8 cellular contexts compared by ENCODE assay signal in the genomic region with DNA sequence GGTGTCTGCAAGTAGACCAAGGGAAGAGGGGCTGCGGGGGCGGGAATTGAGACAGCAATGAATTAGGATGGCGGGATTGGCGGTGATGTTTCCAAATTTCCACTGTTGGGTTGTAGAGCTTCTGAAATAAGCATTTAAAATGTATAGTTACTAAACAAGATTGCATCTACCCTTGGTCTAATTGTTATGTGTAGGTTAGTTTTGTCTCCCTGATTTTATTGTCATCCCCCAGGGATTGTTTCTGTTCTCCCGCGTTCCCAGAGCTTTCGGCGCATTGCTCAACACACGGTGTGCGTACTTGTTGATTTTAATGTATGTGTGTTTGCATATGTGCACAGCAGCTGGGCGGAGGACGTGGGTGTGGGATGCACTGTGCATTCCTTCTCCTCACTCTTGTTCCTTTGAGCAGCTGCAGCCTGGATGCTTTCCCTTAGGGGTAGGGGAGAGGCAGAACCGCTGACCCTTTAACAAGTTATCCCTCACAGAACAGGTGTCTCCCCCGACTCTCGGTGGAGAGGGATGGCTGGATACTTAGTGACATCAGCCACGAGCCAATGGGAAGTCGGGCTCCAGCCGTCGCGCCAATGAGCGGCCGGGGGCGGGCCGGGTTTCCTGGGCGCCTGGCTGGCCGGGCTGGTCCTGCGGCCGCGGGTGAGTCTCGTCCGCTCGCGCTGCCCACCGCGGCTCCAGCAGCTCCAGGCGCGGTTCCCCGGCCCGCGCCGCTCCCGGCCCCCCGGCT. TPM values are rescaled to one million over a fixed set of nuclear protein-coding genes. Genes with fewer than 3 reads are reported as not detected.
A peak's percentile ranks its signal among the peaks of the same experiment; 100 is the strongest.
DNase-seq lines count a peak whose midpoint lies in the region; TF ChIP-seq lines count a peak whose summit lies in the region.

Gene TSPAN33 (plus strand): TSS at position 613 of the 739 bp plus-strand sequence. CDS start 274 bp downstream, outside the sequence.

- H3K4me1 ChIP-seq in GM23248 (ENCODE audit: insufficient read depth) = no peaks in the 10 kb centered on the region
- peaks cover 4% of the 10 kb centered on the region for H3K4me1 ChIP-seq in parathyroid adenoma
- peaks cover 0 to 18% (median 7%) of the 10 kb centered on the region in 4 donors for H3K4me1 ChIP-seq in tibial nerve

- H3K27me3 Mint-ChIP-seq in activated naive CD8-positive, alpha-beta T cell treated with anti-CD3 and anti-CD28 coated beads for 36 hours = no peaks in the 10 kb centered on the region

- no peaks in the 10 kb centered on the region for H3K9me3 ChIP-seq in GM23248 (ENCODE audit: low read depth)
- no peaks in the 10 kb centered on the region for H3K9me3 ChIP-seq in SK-N-MC (ENCODE audit: low read depth, low read length)
- no peaks in the 10 kb centered on the region for H3K9me3 ChIP-seq in parathyroid adenoma (ENCODE audit: control insufficient read depth, low read length)
- no peaks in the 10 kb centered on the region for H3K9me3 ChIP-seq in tibial nerve

- intact Hi-C loops in cardiac septum (cut with DNase I) = no loop called here

- no peak within 1 kb of the TSS for H3K27ac ChIP-seq in GM23248
- H3K27ac ChIP-seq in SK-N-MC = no peak within 1 kb of the TSS
- H3K27ac ChIP-seq in parathyroid adenoma = no peak within 1 kb of the TSS
- peak within 1 kb of the TSS in 2 of 4 donors; percentile 15 to 70 for H3K27ac ChIP-seq in tibial nerve

- H3K9ac ChIP-seq in GM23248 = no peak within 1 kb of the TSS
- peak within 1 kb of the TSS; percentile 64 for H3K9ac ChIP-seq in SK-N-MC (ENCODE audit: insufficient read length)
- H3K9ac ChIP-seq in parathyroid adenoma = no peak within 1 kb of the TSS

- H3K27ac Mint-ChIP-seq in activated naive CD8-positive, alpha-beta T cell treated with anti-CD3 and anti-CD28 coated beads for 36 hours = peak within 1 kb of the TSS; percentile 73

- in situ Hi-C loops in GM23248 (cut with MboI) = no loop called here

- peak; percentile 68 for DNase-seq in EL
- peak; percentile 83 for DNase-seq in GM23248
- peak; percentile 77 for DNase-seq in LHCN-M2 (ENCODE audit: low read depth)
- DNase-seq in SK-N-MC (ENCODE audit: low read depth, low spot score) = peak; percentile 14
- peak; percentile 79 for DNase-seq in activated naive CD8-positive, alpha-beta T cell treated with anti-CD3 and anti-CD28 coated beads for 36 hours
- peak; percentile 90 for DNase-seq in cardiac septum (ENCODE audit: low spot score)
- DNase-seq in tibial nerve (ENCODE audit: low spot score in 2 of 2) = peak; percentile 52 to 71

- H3K4me1 Mint-ChIP-seq in activated naive CD8-positive, alpha-beta T cell treated with anti-CD3 and anti-CD28 coated beads for 36 hours = peaks cover 17% of the 10 kb centered on the region

- H3K27me3 ChIP-seq in GM23248 (replicated peaks; ENCODE audit: insufficient read depth) (peaks cover 52% of the 10 kb centered on the region), parathyroid adenoma (ENCODE audit: control insufficient read depth, insufficient read depth, low read length) (no peaks in the 10 kb centered on the region), tibial nerve (peaks cover 0 to 26% of the 10 kb centered on the region in 2 donors)

- no peaks in the 10 kb centered on the region for H3K36me3 Mint-ChIP-seq in activated naive CD8-positive, alpha-beta T cell treated with anti-CD3 and anti-CD28 coated beads for 36 hours

- peak within 1 kb of the TSS; percentile 87 for H3K4me3 Mint-ChIP-seq in activated naive CD8-positive, alpha-beta T cell treated with anti-CD3 and anti-CD28 coated beads for 36 hours

- WGBS in GM23248 (ENCODE audit: low coverage in 1 of 2, low lambda C conversion rate in 2 of 2, missing lambda C conversion rate in 2 of 2), 2 experiments = 3 to 7% methylated on average over 20 to 32 of the region's 43 CpGs
- 1 to 3% methylated on average over 17 to 18 of the region's 43 CpGs for WGBS in tibial nerve, 2 donors

- H3K79me2 ChIP-seq in GM23248 (ENCODE audit: insufficient read depth) (no peaks in the 10 kb centered on the region), parathyroid adenoma (no peaks in the 10 kb centered on the region)

- H3K4me2 ChIP-seq in GM23248 (ENCODE audit: unreplicated experiment) = peak within 1 kb of the TSS; percentile 83
- H3K4me2 ChIP-seq in parathyroid adenoma (ENCODE audit: low read length) = peak within 1 kb of the TSS; percentile 85

- peak within 1 kb of the TSS; percentile 67 for H3K4me3 ChIP-seq in GM23248
- peak within 1 kb of the TSS; percentile 96 for H3K4me3 ChIP-seq in SK-N-MC
- peak within 1 kb of the TSS; percentile 54 for H3K4me3 ChIP-seq in parathyroid adenoma (ENCODE audit: low read depth, low read length)
- H3K4me3 ChIP-seq in tibial nerve = peak within 1 kb of the TSS; percentile 33 to 61 (median 50)

- no peaks in the 10 kb centered on the region for H3F3A ChIP-seq in GM23248 (ENCODE audit: insufficient read depth)

- H3K36me3 ChIP-seq in GM23248 (ENCODE audit: low read depth) = no peaks in the 10 kb centered on the region
- H3K36me3 ChIP-seq in SK-N-MC (ENCODE audit: insufficient read depth, low read length) = no peaks in the 10 kb centered on the region
- no peaks in the 10 kb centered on the region for H3K36me3 ChIP-seq in parathyroid adenoma (ENCODE audit: control insufficient read depth, insufficient read depth, low read length)
- no peaks in the 10 kb centered on the region for H3K36me3 ChIP-seq in tibial nerve

- TF ChIP-seq CTCF in parathyroid adenoma (IDR thresholded peaks at IDR 0.05) (no peak), tibial nerve (IDR thresholded peaks at IDR 0.05) (no peak)

- no peak for TF ChIP-seq EP300 in tibial nerve (IDR thresholded peaks at IDR 0.05)

- H2AFZ ChIP-seq in GM23248 = peak within 1 kb of the TSS; percentile 71
- H2AFZ ChIP-seq in parathyroid adenoma = peak within 1 kb of the TSS; percentile 83

- no peak for TF ChIP-seq POLR2A in tibial nerve (IDR thresholded peaks at IDR 0.05)

- no peaks in the 10 kb centered on the region for H4K20me1 ChIP-seq in GM23248 (ENCODE audit: insufficient read depth)

- H3K9me3 Mint-ChIP-seq in activated naive CD8-positive, alpha-beta T cell treated with anti-CD3 and anti-CD28 coated beads for 36 hours = no peaks in the 10 kb centered on the region

- H3K9me2 ChIP-seq in GM23248 (ENCODE audit: insufficient read depth) = no peaks in the 10 kb centered on the region

RNA-seq across cellular contexts. Expression of gene TSPAN33, which starts in this region (rescaled TPM):
- total RNA-seq in GM23248 (2014; rRNA removed; shearing (Covaris generic)) = 0.76 TPM in 2 replicates
- polyA plus RNA-seq in GM23248 (2016; fragmentation: Nextera tagmentation; extraction: Ambion mirVana) = not detected in 2 replicates
- total RNA-seq in LHCN-M2 (2014; rRNA removed) (0.57 TPM in 1 of 2 replicates, not detected in the other), cardiac septum (9.9 TPM), tibial nerve (10 to 100 TPM in 1 of 4 donors, 1 to 10 TPM in 3; 2.0 to 10.5 (median 6.3) TPM)
- polyA plus RNA-seq in LHCN-M2 (2012) = 0.15 TPM
- 10 to 100 TPM; 18.7 to 19.5 TPM for total RNA-seq in activated naive CD8-positive, alpha-beta T cell treated with anti-CD3 and anti-CD28 coated beads for 36 hours

Comparison
In these comparisons a context has a peak if more than half of its experiments do, and no peak if none do; other contexts are left out.
1. Peak in DNase-seq, H3K4me3 ChIP-seq and H3K4me2 ChIP-seq in GM23248; RNA of the gene not detected or under 1 TPM.
2. Peak in DNase-seq in LHCN-M2; RNA of the gene not detected or under 1 TPM.
3. DNase-seq: peak in every context shown above with its lines; median percentile 90 in cardiac septum; 83 in GM23248; 79 in activated naive CD8-positive, alpha-beta T cell treated with anti-CD3 and anti-CD28 coated beads for 36 hours; 77 in LHCN-M2; 68 in EL; 62 in tibial nerve; 14 in SK-N-MC.